ENCODE assay signal across 18 cellular contexts in the genomic region with DNA sequence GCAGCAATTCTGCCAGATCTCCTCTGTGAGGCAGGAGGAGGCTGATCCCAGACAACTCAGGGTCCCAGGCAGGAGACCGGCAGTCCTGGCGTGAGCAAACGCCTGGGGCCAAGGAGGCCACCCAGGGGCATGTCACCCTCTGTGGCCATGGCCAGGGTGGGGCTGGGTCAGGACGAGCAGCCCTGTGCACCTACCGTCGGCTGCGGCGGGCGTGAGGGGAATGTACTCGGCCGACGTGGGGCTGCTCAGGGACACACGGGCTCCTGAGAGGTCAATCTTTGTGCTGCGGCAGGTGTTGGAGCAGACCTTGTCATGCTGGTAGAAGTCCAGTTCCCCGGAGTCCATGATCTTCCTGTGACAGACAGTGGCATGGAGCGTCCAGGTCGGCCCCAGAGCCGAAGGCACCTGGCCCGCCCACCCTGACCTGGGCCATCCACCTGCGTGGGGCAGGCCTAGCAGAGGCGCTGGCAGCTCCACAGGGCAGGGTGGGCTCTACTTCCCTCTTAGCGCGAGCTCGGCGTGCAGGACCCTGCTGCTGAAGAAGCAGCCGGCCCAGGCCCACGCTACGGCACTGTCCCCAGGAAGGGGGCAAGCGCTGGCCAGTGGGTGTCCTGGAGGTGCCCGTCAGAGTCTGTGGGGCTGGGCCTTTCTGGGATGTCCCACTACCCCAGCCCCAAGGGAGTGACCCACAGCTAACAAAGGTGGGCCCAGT. TPM values are rescaled to one million over a fixed set of nuclear protein-coding genes. Genes with fewer than 3 reads are reported as not detected.
DNase-seq lines count a peak whose midpoint lies in the region; ATAC-seq and TF ChIP-seq lines count a peak whose summit lies in the region.
"Had no signal": no experiment of that assay in that cellular context is flagged by ENCODE, and none has a peak within 500 bp of the region (broad histone marks: within the 10 kb centered on the region; RNA-seq: fewer than 3 reads in every experiment).

No MANE protein-coding gene starts in this region.

- H3K9me3 ChIP-seq in RWPE2 (ENCODE audit: severe bottlenecking) = no peaks in the 10 kb centered on the region
- H3K9me3 ChIP-seq in mucosa of descending colon = no peaks in the 10 kb centered on the region
- H3K9me3 ChIP-seq: A549, BE2C had no signal

- no peaks in the 10 kb centered on the region for H3K27me3 ChIP-seq in RWPE2 (ENCODE audit: insufficient read depth, poor library complexity, severe bottlenecking)
- H3K27me3 ChIP-seq: BE2C had no signal

- no peaks in the 10 kb centered on the region for H3K4me1 Mint-ChIP-seq in activated naive CD4-positive, alpha-beta T cell treated with anti-CD3 and anti-CD28 coated beads for 36 hours (ENCODE audit: low read depth)
- H3K4me1 Mint-ChIP-seq in activated CD4-positive, alpha-beta T cell treated with anti-CD3 and anti-CD28 coated beads, Interleukin-2, amount 10 ng/mL, durations not matched to agents 24 days and 14 days = no peaks in the 10 kb centered on the region
- H3K4me1 Mint-ChIP-seq: GM23338, H9 had no signal

- H3K27ac ChIP-seq in RWPE2 (ENCODE audit: poor library complexity, severe bottlenecking) = no peak overlapping the region
- H3K27ac ChIP-seq: A549, C4-2B had no signal

- no peaks in the 10 kb centered on the region for H3K4me1 ChIP-seq in RWPE2 (ENCODE audit: insufficient read depth, poor library complexity, severe bottlenecking)
- H3K4me1 ChIP-seq in mucosa of descending colon (ENCODE audit: low read depth) = no peaks in the 10 kb centered on the region
- H3K4me1 ChIP-seq: BE2C had no signal

- in situ Hi-C loops in G401 (cut with HindIII; ENCODE audit: low sequenced_read_pairs) = no loop called here

- DNase-seq in RWPE2 (ENCODE audit: low spot score) = peak; percentile 85
- peak; percentile 29 for DNase-seq in islet precursor cell
- peak in 1 of 3 donors; percentile 29 for DNase-seq in mucosa of descending colon
- DNase-seq in G401 (ENCODE audit: low spot score) = no peak
- DNase-seq in activated naive CD4-positive, alpha-beta T cell treated with anti-CD3 and anti-CD28 coated beads for 36 hours = no peak
- DNase-seq in activated CD4-positive, alpha-beta T cell treated with anti-CD3 and anti-CD28 coated beads, Interleukin-2, amount 10 ng/mL, durations not matched to agents 24 days and 14 days = no peak
- DNase-seq: BE2C; CD4-positive, alpha-beta memory T cell; DMS153; DMS79 treated with DMSO at 0.1 percent for 48 hours; EL; GDM1; H9 had no signal

- H3K27ac Mint-ChIP-seq in activated naive CD4-positive, alpha-beta T cell treated with anti-CD3 and anti-CD28 coated beads for 36 hours = no peak overlapping the region
- H3K27ac Mint-ChIP-seq in activated CD4-positive, alpha-beta T cell treated with anti-CD3 and anti-CD28 coated beads, Interleukin-2, amount 10 ng/mL, durations not matched to agents 24 days and 14 days = no peak overlapping the region
- H3K27ac Mint-ChIP-seq: GM23338 had no signal

- H3K9me3 Mint-ChIP-seq in activated naive CD4-positive, alpha-beta T cell treated with anti-CD3 and anti-CD28 coated beads for 36 hours = no peaks in the 10 kb centered on the region
- H3K9me3 Mint-ChIP-seq in activated CD4-positive, alpha-beta T cell treated with anti-CD3 and anti-CD28 coated beads, Interleukin-2, amount 10 ng/mL, durations not matched to agents 24 days and 14 days = no peaks in the 10 kb centered on the region
- H3K9me3 Mint-ChIP-seq: GM23338, H9 had no signal

- H3K4me3 ChIP-seq in RWPE2 (ENCODE audit: severe bottlenecking) (no peak overlapping the region), mucosa of descending colon (no peak overlapping the region)
- H3K4me3 ChIP-seq: A549, GM23338, K562 had no signal

- TF ChIP-seq CTCF in RWPE2 (IDR thresholded peaks at IDR 0.05; ENCODE audit: poor library complexity, severe bottlenecking) (no peak), mucosa of descending colon (IDR thresholded peaks at IDR 0.05) (no peak)

- H3K36me3 ChIP-seq in RWPE2 (ENCODE audit: low read depth) (peaks cover 34% of the 10 kb centered on the region), mucosa of descending colon (ENCODE audit: low read depth) (peaks cover 3% of the 10 kb centered on the region)

- H3K27me3 Mint-ChIP-seq in activated naive CD4-positive, alpha-beta T cell treated with anti-CD3 and anti-CD28 coated beads for 36 hours (ENCODE audit: low read depth) = no peaks in the 10 kb centered on the region
- H3K27me3 Mint-ChIP-seq in activated CD4-positive, alpha-beta T cell treated with anti-CD3 and anti-CD28 coated beads, Interleukin-2, amount 10 ng/mL, durations not matched to agents 24 days and 14 days = no peaks in the 10 kb centered on the region
- H3K27me3 Mint-ChIP-seq: CD4-positive, alpha-beta memory T cell had no signal

- no peak overlapping the region for H3K4me3 Mint-ChIP-seq in activated naive CD4-positive, alpha-beta T cell treated with anti-CD3 and anti-CD28 coated beads for 36 hours
- H3K4me3 Mint-ChIP-seq in activated CD4-positive, alpha-beta T cell treated with anti-CD3 and anti-CD28 coated beads, Interleukin-2, amount 10 ng/mL, durations not matched to agents 24 days and 14 days = no peak overlapping the region
- H3K4me3 Mint-ChIP-seq: CD4-positive, alpha-beta memory T cell; GM23338; H9 had no signal

- intact Hi-C loops in mucosa of descending colon (cut with DNase I, micrococcal nuclease) = no loop called here
- intact Hi-C loops in activated naive CD4-positive, alpha-beta T cell treated with anti-CD3 and anti-CD28 coated beads for 36 hours (cut with micrococcal nuclease) = no loop called here
- intact Hi-C loops in activated CD4-positive, alpha-beta T cell treated with anti-CD3 and anti-CD28 coated beads, Interleukin-2, amount 10 ng/mL, durations not matched to agents 24 days and 14 days (cut with micrococcal nuclease) = no loop called here

- peaks cover 14% of the 10 kb centered on the region for H3K36me3 Mint-ChIP-seq in activated naive CD4-positive, alpha-beta T cell treated with anti-CD3 and anti-CD28 coated beads for 36 hours (ENCODE audit: low read depth)
- peaks cover 39% of the 10 kb centered on the region for H3K36me3 Mint-ChIP-seq in activated CD4-positive, alpha-beta T cell treated with anti-CD3 and anti-CD28 coated beads, Interleukin-2, amount 10 ng/mL, durations not matched to agents 24 days and 14 days (ENCODE audit: low read depth)

- CTCF ChIA-PET in activated naive CD4-positive, alpha-beta T cell treated with anti-CD3 and anti-CD28 coated beads for 36 hours (lab: Charles Lee) = interaction anchor here (0.5 kb wide), 1 partner anchor 188 kb away, joined by 3 read pairs; no protein-coding TSS in a partner anchor

- ATAC-seq in RWPE2 (ENCODE audit: low read depth) (no peak), mucosa of descending colon (peak; percentile 7), GM18498 (IDR thresholded peaks at IDR 0.05; ENCODE audit: unreplicated experiment) (no peak)
- ATAC-seq: A549, GM23338, K562 had no signal

RNA-seq across cellular contexts. Expression of a gene that starts 21.5 kb away (rescaled TPM):
- total RNA-seq in mucosa of descending colon = 10 to 100 TPM; 35.4 to 49.3 (median 36.2) TPM
- total RNA-seq in G401 (2014; rRNA removed; shearing (Covaris generic)) = 10.1 and 14.3 TPM in 2 replicates
- 10 to 100 TPM; 20.0 to 20.4 TPM for total RNA-seq in activated naive CD4-positive, alpha-beta T cell treated with anti-CD3 and anti-CD28 coated beads for 36 hours
- 13.7 and 15.9 TPM in 2 replicates for total RNA-seq in activated CD4-positive, alpha-beta T cell treated with anti-CD3 and anti-CD28 coated beads, Interleukin-2, amount 10 ng/mL, durations not matched to agents 24 days and 14 days

RNA-seq across cellular contexts. Expression of a gene that starts 31.3 kb away (rescaled TPM):
- 10 to 100 TPM; 10.3 to 12.8 (median 11.4) TPM for total RNA-seq in mucosa of descending colon
- total RNA-seq in G401 (2014; rRNA removed; shearing (Covaris generic)) = 19.3 and 19.7 TPM in 2 replicates
- total RNA-seq in activated naive CD4-positive, alpha-beta T cell treated with anti-CD3 and anti-CD28 coated beads for 36 hours = 10 to 100 TPM; 16.7 to 18.0 TPM
- 13.9 and 14.1 TPM in 2 replicates for total RNA-seq in activated CD4-positive, alpha-beta T cell treated with anti-CD3 and anti-CD28 coated beads, Interleukin-2, amount 10 ng/mL, durations not matched to agents 24 days and 14 days

RNA-seq across cellular contexts. Expression of a gene that starts 41.6 kb away (rescaled TPM):
- total RNA-seq in mucosa of descending colon = under 1 TPM in 2 of 3 donors, not detected in 1; 0.19 to 0.25 TPM
- total RNA-seq in G401 (2014; rRNA removed; shearing (Covaris generic)) = 0.86 and 1.4 TPM in 2 replicates
- total RNA-seq in activated naive CD4-positive, alpha-beta T cell treated with anti-CD3 and anti-CD28 coated beads for 36 hours = under 1 TPM in 1 of 2 experiments, not detected in 1; 0.10 TPM
- 0.12 and 0.16 TPM in 2 replicates for total RNA-seq in activated CD4-positive, alpha-beta T cell treated with anti-CD3 and anti-CD28 coated beads, Interleukin-2, amount 10 ng/mL, durations not matched to agents 24 days and 14 days

RNA-seq across cellular contexts. Expression of a gene that starts 48.0 kb away (rescaled TPM):
- total RNA-seq in mucosa of descending colon = under 1 TPM; 0.25 to 0.52 (median 0.27) TPM
- not detected in 2 replicates for total RNA-seq in G401 (2014; rRNA removed; shearing (Covaris generic))
- total RNA-seq in activated naive CD4-positive, alpha-beta T cell treated with anti-CD3 and anti-CD28 coated beads for 36 hours = not detected
- total RNA-seq in activated CD4-positive, alpha-beta T cell treated with anti-CD3 and anti-CD28 coated beads, Interleukin-2, amount 10 ng/mL, durations not matched to agents 24 days and 14 days = not detected in 2 replicates
- total RNA-seq: CD4-positive, alpha-beta memory T cell; K562 had no signal

RNA-seq across cellular contexts. Expression of a gene that starts 57.7 kb away (rescaled TPM):
- 10 to 100 TPM in 1 of 3 donors, 1 to 10 TPM in 2; 2.7 to 19.7 (median 6.7) TPM for total RNA-seq in mucosa of descending colon
- 179 and 180 TPM in 2 replicates for total RNA-seq in G401 (2014; rRNA removed; shearing (Covaris generic))
- 1 to 10 TPM; 6.7 to 7.3 TPM for total RNA-seq in activated naive CD4-positive, alpha-beta T cell treated with anti-CD3 and anti-CD28 coated beads for 36 hours
- total RNA-seq in activated CD4-positive, alpha-beta T cell treated with anti-CD3 and anti-CD28 coated beads, Interleukin-2, amount 10 ng/mL, durations not matched to agents 24 days and 14 days = 9.7 and 10.7 TPM in 2 replicates

Comparison
In these comparisons a context has a peak if more than half of its experiments do, and no peak if none do; other contexts are left out.
1. DNase-seq: peak in RWPE2 (single experiment) and islet precursor cell (single experiment); none in G401 (single experiment), activated naive CD4-positive, alpha-beta T cell treated with anti-CD3 and anti-CD28 coated beads for 36 hours (single experiment) and activated CD4-positive, alpha-beta T cell treated with anti-CD3 and anti-CD28 coated beads, Interleukin-2, amount 10 ng/mL, durations not matched to agents 24 days and 14 days (single experiment).